1 cellular context compared by ENCODE assay signal in the genomic region with DNA sequence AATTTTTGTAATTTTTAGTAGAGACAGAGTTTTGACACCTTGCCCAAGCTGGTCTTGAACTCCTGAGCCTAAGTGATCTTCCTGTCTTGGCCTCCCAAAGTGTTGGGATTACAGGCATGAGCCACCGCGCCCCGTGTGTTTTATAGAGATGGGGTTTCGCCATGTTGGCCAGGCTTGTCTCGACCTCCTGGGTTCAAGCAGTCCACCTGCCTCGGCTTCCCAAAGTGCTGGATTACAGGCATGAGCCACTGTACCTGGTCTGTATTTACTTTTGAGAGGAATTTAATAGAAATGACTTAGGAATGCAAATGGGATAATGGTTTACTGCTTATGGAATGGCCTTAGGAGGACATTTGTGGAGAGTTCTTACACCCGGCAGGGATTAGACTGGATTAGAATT.
TF ChIP-seq lines count a peak whose summit lies in the region.

No MANE protein-coding gene starts in this region.

TF ChIP-seq in GM12878, 131 proteins besides CTCF, POLR2A, EP300 and RAD21:
- no peak for TF ChIP-seq RFX5 (IDR thresholded peaks at IDR 0.05; ENCODE audit: low read depth, low read length)
- no peak for TF ChIP-seq YBX1 (IDR thresholded peaks at IDR 0.05)
- TF ChIP-seq PML (IDR thresholded peaks at IDR 0.05; ENCODE audit: low read length): no peak
- TF ChIP-seq SMARCA5 (IDR thresholded peaks at IDR 0.05): no peak
- TF ChIP-seq CHD4 (IDR thresholded peaks at IDR 0.05): no peak
- TF ChIP-seq CEBPB (IDR thresholded peaks at IDR 0.05; ENCODE audit: borderline replicate concordance in 1 of 2, low read depth in 2 of 2, low read length in 2 of 2): no peak
- no peak for TF ChIP-seq TCF12 (IDR thresholded peaks at IDR 0.05; ENCODE audit: low read depth, low read length)
- TF ChIP-seq SIN3A (IDR thresholded peaks at IDR 0.05; ENCODE audit: low read depth, low read length): no peak
- no peak for TF ChIP-seq PAX5 (IDR thresholded peaks at IDR 0.05; ENCODE audit: borderline replicate concordance, low read depth, low read length)
- no peak for TF ChIP-seq POLR2AphosphoS5 (IDR thresholded peaks at IDR 0.05; ENCODE audit: low read length)
- no peak for TF ChIP-seq HSF1 (IDR thresholded peaks at IDR 0.05; ENCODE audit: low read depth, low read length)
- TF ChIP-seq STAT3 (IDR thresholded peaks at IDR 0.05; ENCODE audit: low read depth, low read length): no peak
- no peak for TF ChIP-seq CREB1 (IDR thresholded peaks at IDR 0.05; ENCODE audit: low read depth)
